9 cellular contexts compared by ENCODE assay signal in genomic region chr6:137708481-137708880, GRCh38.
A peak's percentile ranks its signal among the peaks of the same experiment; 100 is the strongest.
DNase-seq lines count a peak whose midpoint lies in the region; ATAC-seq and TF ChIP-seq lines count a peak whose summit lies in the region.
"Had no signal": no experiment of that assay in that cellular context is flagged by ENCODE, and none has a peak within 500 bp of the region (broad histone marks: within the 10 kb centered on the region; RNA-seq: fewer than 3 reads in every experiment).

No MANE protein-coding gene starts in this region.

- H3K9me3 Mint-ChIP-seq in CD4-positive, CD25-positive, alpha-beta regulatory T cell, result peaks cover 0 to 4% (median 0%) of the 10 kb centered on the region in 7 donors
- H3K9me3 Mint-ChIP-seq in IgD-negative memory B cell (no peaks in the 10 kb centered on the region), natural killer cell (peaks cover 2 to 7% of the 10 kb centered on the region in 2 donors), CD14-positive monocyte (peaks cover 0 to 3% (median 2%) of the 10 kb centered on the region in 7 donors)
- H3K9me3 Mint-ChIP-seq in activated naive CD8-positive, alpha-beta T cell (ENCODE audit: low read depth), result peaks cover 4% of the 10 kb centered on the region

- H3K27ac ChIP-seq in CD4-positive, CD25-positive, alpha-beta regulatory T cell (ENCODE audit: insufficient read depth, low read length, poor library complexity, severe bottlenecking), result peak overlapping the region; percentile 89

- no peaks in the 10 kb centered on the region for H3K36me3 ChIP-seq in CD4-positive, CD25-positive, alpha-beta regulatory T cell (ENCODE audit: control insufficient read depth, insufficient read depth, low read length)

- H3K4me1 Mint-ChIP-seq in CD4-positive, CD25-positive, alpha-beta regulatory T cell, result peaks cover 35 to 56% (median 45%) of the 10 kb centered on the region in 4 donors
- peaks cover 18 to 34% (median 20%) of the 10 kb centered on the region in 3 donors for H3K4me1 Mint-ChIP-seq in IgD-negative memory B cell
- peaks cover 60% of the 10 kb centered on the region for H3K4me1 Mint-ChIP-seq in activated naive CD8-positive, alpha-beta T cell (ENCODE audit: low read depth)
- H3K4me1 Mint-ChIP-seq in natural killer cell, result peaks cover 64 to 65% of the 10 kb centered on the region in 2 donors
- peaks cover 41% of the 10 kb centered on the region for H3K4me1 Mint-ChIP-seq in CD14-positive monocyte

- ATAC-seq in CD4-positive, CD25-positive, alpha-beta regulatory T cell (ENCODE audit: low read depth in 2 of 2), result peak; percentile 14 to 16
- ATAC-seq in natural killer cell, result peak; percentile 9 to 41 (median 16)

- H3K4me1 ChIP-seq in CD4-positive, CD25-positive, alpha-beta regulatory T cell (ENCODE audit: control insufficient read depth, insufficient read depth, low read length, poor library complexity, severe bottlenecking), result peaks cover 51% of the 10 kb centered on the region

- no peaks in the 10 kb centered on the region for H3K27me3 Mint-ChIP-seq in CD4-positive, CD25-positive, alpha-beta regulatory T cell
- H3K27me3 Mint-ChIP-seq in IgD-negative memory B cell, result peaks cover 2% of the 10 kb centered on the region
- no peaks in the 10 kb centered on the region for H3K27me3 Mint-ChIP-seq in activated naive CD8-positive, alpha-beta T cell
- H3K27me3 Mint-ChIP-seq in natural killer cell (ENCODE audit: low read depth in 2 of 2), result peaks cover 0 to 5% of the 10 kb centered on the region in 2 donors
- H3K27me3 Mint-ChIP-seq in CD14-positive monocyte (ENCODE audit: low read depth in 3 of 3), result peaks cover 0 to 3% (median 2%) of the 10 kb centered on the region in 3 donors

- peak overlapping the region; percentile 67 for H3K4me3 ChIP-seq in CD4-positive, CD25-positive, alpha-beta regulatory T cell (ENCODE audit: low read depth, low read length)

- peak in 2 of 3 donors; percentile 38 to 55 for DNase-seq in CD4-positive, CD25-positive, alpha-beta regulatory T cell
- DNase-seq in natural killer cell (no peak), nucleus accumbens (lab: John Stamatoyannopoulos, UW) (no peak), CD14-positive monocyte (ENCODE audit: low spot score) (no peak), DMS 273 (lab: John Stamatoyannopoulos, UW; ENCODE audit: unreplicated experiment) (no peak), cardiac septum (ENCODE audit: low spot score) (no peak)
- DNase-seq: cortex of kidney had no signal

- intact Hi-C loops in natural killer cell (cut with micrococcal nuclease) (loop anchor here (1.0 to 5.0 kb wide), 9 partner anchors 8 to 491 kb away; partner anchors contain the start of genes IFNGR1 and TNFAIP3), CD14-positive monocyte (cut with micrococcal nuclease) (loop anchor here (5.0 to 10.0 kb wide), 7 partner anchors 64 to 296 kb away; partner anchors contain the start of gene TNFAIP3 (in 1 of the 2)), cardiac septum (cut with DNase I) (loop anchor here (2.0 to 10.0 kb wide), 3 partner anchors 236 to 396 kb away; partner anchors contain the start of gene PERP)

- peak overlapping the region; percentile 97 to 99 (median 97) for H3K27ac Mint-ChIP-seq in CD4-positive, CD25-positive, alpha-beta regulatory T cell
- H3K27ac Mint-ChIP-seq in IgD-negative memory B cell, result peak overlapping the region; percentile 48 to 89 (median 57)
- H3K27ac Mint-ChIP-seq in activated naive CD8-positive, alpha-beta T cell, result peak overlapping the region; percentile 84
- peak overlapping the region; percentile 91 to 96 for H3K27ac Mint-ChIP-seq in natural killer cell
- peak overlapping the region in 3 of 7 donors; percentile 91 to 95 (median 91) for H3K27ac Mint-ChIP-seq in CD14-positive monocyte

- no peak for TF ChIP-seq CTCF in natural killer cell (IDR thresholded peaks at IDR 0.05)
- TF ChIP-seq CTCF in CD14-positive monocyte (IDR thresholded peaks at IDR 0.05), result no peak

- H3K36me3 Mint-ChIP-seq in CD4-positive, CD25-positive, alpha-beta regulatory T cell, result no peaks in the 10 kb centered on the region
- H3K36me3 Mint-ChIP-seq in IgD-negative memory B cell (peaks cover 2% of the 10 kb centered on the region), natural killer cell (no peaks in the 10 kb centered on the region), CD14-positive monocyte (peaks cover 0 to 1% of the 10 kb centered on the region in 2 donors)
- H3K36me3 Mint-ChIP-seq in activated naive CD8-positive, alpha-beta T cell, result peaks cover 2% of the 10 kb centered on the region

- no peaks in the 10 kb centered on the region for H3K27me3 ChIP-seq in CD4-positive, CD25-positive, alpha-beta regulatory T cell (ENCODE audit: control insufficient read depth, insufficient read depth, low read length)

- no peaks in the 10 kb centered on the region for H3K9me3 ChIP-seq in CD4-positive, CD25-positive, alpha-beta regulatory T cell (ENCODE audit: control insufficient read depth in 2 of 2, low read length in 2 of 2)

- H3K4me3 Mint-ChIP-seq in CD4-positive, CD25-positive, alpha-beta regulatory T cell, result peak overlapping the region; percentile 68 to 82 (median 78)
- H3K4me3 Mint-ChIP-seq in IgD-negative memory B cell (peak overlapping the region in 1 of 4 donors; percentile 30), natural killer cell (peak overlapping the region; percentile 82), CD14-positive monocyte (peak overlapping the region in 1 of 2 donors; percentile 88)
- peak overlapping the region; percentile 67 for H3K4me3 Mint-ChIP-seq in activated naive CD8-positive, alpha-beta T cell

Comparison
In these comparisons a context has a peak if more than half of its experiments do, and no peak if none do; other contexts are left out.
1. DNase-seq: peak in CD4-positive, CD25-positive, alpha-beta regulatory T cell (2 of 3); none in natural killer cell (single experiment), nucleus accumbens (0 of 56), CD14-positive monocyte (single experiment), DMS 273 (single experiment) and cardiac septum (single experiment).